Comparison of ENCODE assay signal across 8 cellular contexts in the genomic region with DNA sequence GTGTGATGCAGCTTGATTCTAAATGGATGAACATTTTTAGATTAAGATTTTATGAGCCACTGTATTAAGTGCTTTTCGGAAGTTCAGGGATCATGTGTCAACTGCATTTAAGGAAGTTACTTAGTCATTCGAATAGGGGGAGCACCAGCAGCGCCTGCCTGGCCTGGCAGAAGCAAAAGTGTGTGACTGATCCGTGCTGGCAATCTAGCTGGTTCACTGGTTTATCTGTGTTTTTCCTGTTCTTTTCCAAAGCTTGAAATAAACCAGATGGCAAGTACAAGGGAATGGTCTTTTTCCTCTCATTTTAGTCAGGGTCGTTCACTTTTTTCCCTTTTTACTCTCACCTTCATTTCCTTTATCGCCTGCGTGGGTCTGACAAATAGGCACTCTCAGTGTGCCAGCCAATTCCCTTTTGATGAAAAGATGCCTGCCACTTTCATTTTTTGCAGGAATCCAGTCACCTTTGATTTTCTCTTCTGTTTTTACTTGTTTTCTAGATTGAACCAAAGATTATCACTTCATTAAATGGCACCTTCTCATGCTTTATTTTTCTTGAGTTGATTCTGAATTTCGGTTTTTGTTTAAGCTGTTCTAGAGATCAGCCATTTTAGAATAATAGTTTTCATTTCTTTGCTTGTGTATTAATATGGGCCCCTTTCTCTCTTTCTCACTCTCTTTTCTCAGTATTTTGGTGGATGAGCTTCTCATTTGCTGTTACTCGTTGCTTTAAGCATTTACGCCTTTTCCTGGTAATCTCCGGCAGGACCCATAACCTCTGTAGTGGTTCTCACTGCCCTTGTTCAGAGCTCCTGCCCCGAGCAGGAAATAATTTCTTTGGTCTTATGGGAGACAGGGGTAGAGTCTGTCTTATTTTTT. TPM values are rescaled to one million over a fixed set of nuclear protein-coding genes. Genes with fewer than 3 reads are reported as not detected.
A peak's percentile ranks its signal among the peaks of the same experiment; 100 is the strongest.
DNase-seq lines count a peak whose midpoint lies in the region; ATAC-seq, FAIRE-seq and TF ChIP-seq lines count a peak whose summit lies in the region.

No MANE protein-coding gene starts in this region.

- ATAC-seq in GM12878 (peak; percentile 32), GM19035 (IDR thresholded peaks at IDR 0.05; ENCODE audit: unreplicated experiment) (no peak)

- 17% methylated on average over 12 of the region's 12 CpGs for WGBS in SK-N-SH (ENCODE audit: low lambda C conversion rate)
- WGBS in GM12878 (ENCODE audit: insufficient coverage, insufficient replicate concordance, low lambda C conversion rate, missing lambda C conversion rate): 19% methylated on average over 12 of the region's 12 CpGs

- H3K4me1 ChIP-seq in SK-N-SH (ENCODE audit: control insufficient read depth in 1 of 2, insufficient read depth in 2 of 2, low read depth in 1 of 2, low read length in 1 of 2) (peaks cover 33 to 67% of the 10 kb centered on the region in 2 experiments), GM12878 (ENCODE audit: control insufficient read depth, insufficient read depth, low read length) (no peaks in the 10 kb centered on the region; the same call in 1 of the 2 replicates)

- H3K9me3 ChIP-seq in SK-N-SH: no peaks in the 10 kb centered on the region
- no peaks in the 10 kb centered on the region for H3K9me3 ChIP-seq in GM12878 (replicated peaks; ENCODE audit: control insufficient read depth, insufficient read depth, low read length)

- H3K79me2 ChIP-seq in SK-N-SH (ENCODE audit: insufficient read depth) (peaks cover 70% of the 10 kb centered on the region), GM12878 (ENCODE audit: control insufficient read depth, insufficient read depth, low read length) (peaks cover 34% of the 10 kb centered on the region)

- POLR2A ChIA-PET in SK-N-SH (lab: Yijun Ruan, JAX): no interaction called here
- POLR2A ChIA-PET in GM12878 (lab: Charles Lee): interaction anchor here (0.6 to 7.2 kb wide), 10 partner anchors 10 to 154 kb away, joined by 3 to 122 read pairs (median 4); no protein-coding TSS in a partner anchor

- DNase-seq in HCEC 1CT (peak; percentile 87), SK-N-SH (peak; percentile 42), GM12878 (ENCODE audit: low read depth, low spot score) (no peak), islet precursor cell (peak; percentile 60), NCI-H345 treated with DMSO at 0.1 percent for 48 hours (lab: John Stamatoyannopoulos, UW; ENCODE audit: unreplicated experiment) (no peak)
- peak; percentile 51 for DNase-seq in stimulated activated CD4-positive, alpha-beta T cell treated with anti-CD3 and anti-CD28 coated beads, Interleukin-1b, Interleukin-23, amount 100 ng/mL, for 48 hours

- H4K20me1 ChIP-seq in SK-N-SH (ENCODE audit: insufficient read depth) (no peaks in the 10 kb centered on the region), GM12878 (ENCODE audit: control insufficient read depth, insufficient read depth) (no peaks in the 10 kb centered on the region)

- intact Hi-C loops in GM12878 (cut with micrococcal nuclease; ENCODE audit: unreplicated experiment): loop anchor here (2.0 kb wide), 1 partner anchor 22 kb away; no protein-coding TSS in a partner anchor

- H2AFZ ChIP-seq in SK-N-SH (ENCODE audit: low read depth) (peak overlapping the region; percentile 53), GM12878 (ENCODE audit: control insufficient read depth, low read depth, low read length) (peak overlapping the region; percentile 79)

- peak; percentile 55 for TF ChIP-seq POLR2A in GM12878 (IDR thresholded peaks at IDR 0.05; ENCODE audit: low read depth, low read length)

- CTCF ChIA-PET in SK-N-SH (lab: Yijun Ruan, JAX) (interaction anchor here (0.8 to 6.3 kb wide), 9 partner anchors 8 to 87 kb away, joined by 3 to 31 read pairs (median 5); no protein-coding TSS in a partner anchor), GM12878 (lab: Yijun Ruan, JAX) (interaction anchor here (0.8 to 9.5 kb wide), 12 partner anchors 10 to 188 kb away, joined by 3 to 147 read pairs (median 20); no protein-coding TSS in a partner anchor)

- H3K9ac ChIP-seq in SK-N-SH (peak overlapping the region; percentile 75), GM12878 (ENCODE audit: control insufficient read depth, insufficient read depth, low read length) (peak overlapping the region; percentile 64)

- H3F3A ChIP-seq in SK-N-SH (replicated peaks; ENCODE audit: insufficient read depth): peaks cover 24% of the 10 kb centered on the region

- SMC1A ChIA-PET in GM12878 (lab: Charles Lee; ENCODE audit: uncharacterized antibody, unreplicated experiment): interaction anchor here (0.6 to 9.8 kb wide), 16 partner anchors 10 to 460 kb away, joined by 3 to 123 read pairs (median 4); no protein-coding TSS in a partner anchor

- peak; percentile 87 for FAIRE-seq in GM12878 (lab: Jason Lieb, UNC)

- TSS peak; percentile 50 for BruUV-seq in GM12878 (replicated peaks; lab: Mats Ljungman, UMichigan)

- peaks cover 0 to 2% of the 10 kb centered on the region in 2 experiments for H3K36me3 ChIP-seq in SK-N-SH (replicated peaks in 1 of 2; ENCODE audit: control insufficient read depth in 1 of 2, insufficient read depth in 2 of 2, low read length in 1 of 2)
- H3K36me3 ChIP-seq in GM12878 (ENCODE audit: control insufficient read depth in 2 of 2, insufficient read depth in 2 of 2, low read length in 1 of 2): no peaks in the 10 kb centered on the region; a peak in 1 of 4 replicates

- H3K4me2 ChIP-seq in SK-N-SH: peak overlapping the region; percentile 94
- H3K4me2 ChIP-seq in GM12878 (ENCODE audit: control insufficient read depth, insufficient read depth): peak overlapping the region; percentile 64

- RAD21 ChIA-PET in GM12878 (lab: Charles Lee; ENCODE audit: unreplicated experiment): interaction anchor here (0.8 to 7.7 kb wide), 17 partner anchors 8 to 106 kb away, joined by 3 to 77 read pairs (median 4); no protein-coding TSS in a partner anchor

- TF ChIP-seq EP300 in SK-N-SH (IDR thresholded peaks at IDR 0.05; ENCODE audit: borderline replicate concordance in 1 of 2, low read depth in 1 of 2, low read length in 1 of 2) (peak; percentile 30 to 37; a peak in 2 of 4 replicates), GM12878 (IDR thresholded peaks at IDR 0.05; ENCODE audit: borderline replicate concordance in 1 of 2, control insufficient read depth in 1 of 2, low read depth in 2 of 2, low read length in 2 of 2) (no peak; a peak in 1 of 4 replicates)

- in situ Hi-C loops in GM12878 (cut with MboI): no loop called here

- H3K27ac ChIP-seq in C4-2B: peak overlapping the region; percentile 95; the same call in 1 of the 2 replicates
- H3K27ac ChIP-seq in SK-N-SH (ENCODE audit: low read depth in 2 of 2, low read length in 1 of 2): peak overlapping the region; percentile 97
- H3K27ac ChIP-seq in GM12878 (ENCODE audit: control insufficient read depth, insufficient read depth): peak overlapping the region; percentile 79

- no peak; the same call in 1 of the 2 replicates for TF ChIP-seq CTCF in C4-2B (conservative IDR thresholded peaks at IDR 0.05)
- no peak; the same call in 1 of the 2 replicates for TF ChIP-seq CTCF in SK-N-SH (IDR thresholded peaks at IDR 0.05)
- 0 out of 6 replicates have a peak, but pooled peaks of 1 of the 3 experiments have one; percentile 13 for TF ChIP-seq CTCF in GM12878 (IDR thresholded peaks at IDR 0.05 in 2 of 3, conservative IDR thresholded peaks at IDR 0.05 in 1 of 3; ENCODE audit: control insufficient read depth in 2 of 3, extremely low read depth in 1 of 3, insufficient read depth in 1 of 3, low read depth in 3 of 3, low read length in 3 of 3)

- peak; percentile 37; the same call in 1 of the 2 replicates for TF ChIP-seq RAD21 in SK-N-SH (IDR thresholded peaks at IDR 0.05; ENCODE audit: low read length)
- TF ChIP-seq RAD21 in GM12878 (IDR thresholded peaks at IDR 0.05; ENCODE audit: insufficient read depth, low read depth, low read length): no peak

- H3K27me3 ChIP-seq in SK-N-SH (ENCODE audit: insufficient read depth): no peaks in the 10 kb centered on the region
- no peaks in the 10 kb centered on the region for H3K27me3 ChIP-seq in GM12878 (replicated peaks in 1 of 2; ENCODE audit: control insufficient read depth in 2 of 2, insufficient read depth in 2 of 2, low read length in 1 of 2)

- H3K9me2 ChIP-seq in SK-N-SH: no peaks in the 10 kb centered on the region

- H3K4me3 ChIP-seq in SK-N-SH (ENCODE audit: low read depth in 2 of 2, low read length in 1 of 2) (peak overlapping the region; percentile 41 to 52), GM12878 (peak overlapping the region; percentile 65)

TF ChIP-seq in SK-N-SH, 30 proteins besides CTCF, POLR2A, EP300 and RAD21 (continues in another document):
- TF ChIP-seq EZH2phosphoT487 (IDR thresholded peaks at IDR 0.05; ENCODE audit: borderline replicate concordance, low read depth): no peak
- TF ChIP-seq, protein P1, sequence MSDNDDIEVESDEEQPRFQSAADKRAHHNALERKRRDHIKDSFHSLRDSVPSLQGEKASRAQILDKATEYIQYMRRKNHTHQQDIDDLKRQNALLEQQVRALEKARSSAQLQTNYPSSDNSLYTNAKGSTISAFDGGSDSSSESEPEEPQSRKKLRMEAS (IDR thresholded peaks at IDR 0.05; ENCODE audit: low read depth): peak; percentile 70; the same call in 1 of the 2 replicates

TF ChIP-seq in GM12878, 131 proteins besides CTCF, POLR2A, EP300 and RAD21 (continues in another document):
- TF ChIP-seq TCF3 (IDR thresholded peaks at IDR 0.05; ENCODE audit: borderline replicate concordance, insufficient read depth, low read depth, low read length) (no peak), NFIC (IDR thresholded peaks at IDR 0.05; ENCODE audit: low read depth, low read length) (no peak)

RNA-seq across cellular contexts. Expression of a gene that starts 2.8 kb away (rescaled TPM):
- 19.2 and 25.7 TPM in 2 replicates for polyA plus RNA-seq in SK-N-SH (2012; rRNA removed)
- 12.3 and 17.4 TPM in 2 replicates for polyA plus RNA-seq in SK-N-SH (2012; cell fraction: cytosol; rRNA removed)
- polyA plus RNA-seq in SK-N-SH (2012; cell fraction: nucleus; rRNA removed): 15.6 and 19.9 TPM in 2 replicates
- 48.0 and 50.8 TPM in 2 replicates for total RNA-seq in GM12878 (2013; cell fraction: nucleolus; rRNA removed)
- 19.6 and 19.7 TPM in 2 replicates for total RNA-seq in GM12878 (2014; rRNA removed)
- total RNA-seq in GM12878 (2014; rRNA removed; fragmentation: Illumina TruSeq; extraction: Trizol): 15.8 and 19.8 TPM in 2 replicates
- 33.6 and 38.7 TPM in 2 replicates for total RNA-seq in GM12878 (2021)
- polyA plus RNA-seq in GM12878 (2011; ENCODE audit: low read depth): 7.0 TPM
- polyA plus RNA-seq in GM12878 (2011; rRNA removed): 22.4 and 30.1 TPM in 2 replicates
- polyA plus RNA-seq in GM12878 (2011; cell fraction: cytosol; rRNA removed): 27.2 and 29.2 TPM in 2 replicates
- 16.7 and 18.6 TPM in 2 replicates for polyA plus RNA-seq in GM12878 (2011; cell fraction: nucleus; rRNA removed)
- polyA plus RNA-seq in GM12878 (2012): 7.8 and 8.1 TPM in 2 replicates
- polyA plus RNA-seq in GM12878 (2014; fragmentation: Illumina TruSeq; extraction: Trizol): 21.4 and 23.3 TPM in 2 replicates
- polyA plus RNA-seq in GM12878 (2014; fragmentation: Nextera tagmentation; extraction: Ambion mirVana): 1 to 10 TPM; 1.2 to 4.7 TPM
- polyA plus RNA-seq in GM12878 (2014; rRNA removed): 15.0 and 19.3 TPM in 2 replicates
- 10 to 100 TPM; 21.0 to 21.2 TPM for polyA plus RNA-seq in GM12878 (2016; fragmentation: Nextera tagmentation; extraction: Ambion mirVana)
- 82.8 and 105 TPM in 2 replicates for polyA minus RNA-seq in GM12878 (2011; rRNA and poly(A)+ RNA removed)
- polyA minus RNA-seq in GM12878 (2011; cell fraction: cytosol; rRNA and poly(A)+ RNA removed): 17.2 and 18.7 TPM in 2 replicates
- polyA minus RNA-seq in GM12878 (2011; cell fraction: nucleus; rRNA and poly(A)+ RNA removed): 14.7 and 33.2 TPM in 2 replicates

Comparison
In these comparisons a context has a peak if more than half of its experiments do, and no peak if none do; other contexts are left out.
1. DNase-seq: peak in HCEC 1CT (single experiment), SK-N-SH (single experiment), islet precursor cell (single experiment) and stimulated activated CD4-positive, alpha-beta T cell treated with anti-CD3 and anti-CD28 coated beads, Interleukin-1b, Interleukin-23, amount 100 ng/mL, for 48 hours (single experiment); none in GM12878 (single experiment) and NCI-H345 treated with DMSO at 0.1 percent for 48 hours (single experiment).
2. Peak in every context shown above with its lines, with median percentiles within 50 percentile points of each other: H3K27ac ChIP-seq.